Comparison of ENCODE assay signal across 8 cellular contexts in the genomic region with DNA sequence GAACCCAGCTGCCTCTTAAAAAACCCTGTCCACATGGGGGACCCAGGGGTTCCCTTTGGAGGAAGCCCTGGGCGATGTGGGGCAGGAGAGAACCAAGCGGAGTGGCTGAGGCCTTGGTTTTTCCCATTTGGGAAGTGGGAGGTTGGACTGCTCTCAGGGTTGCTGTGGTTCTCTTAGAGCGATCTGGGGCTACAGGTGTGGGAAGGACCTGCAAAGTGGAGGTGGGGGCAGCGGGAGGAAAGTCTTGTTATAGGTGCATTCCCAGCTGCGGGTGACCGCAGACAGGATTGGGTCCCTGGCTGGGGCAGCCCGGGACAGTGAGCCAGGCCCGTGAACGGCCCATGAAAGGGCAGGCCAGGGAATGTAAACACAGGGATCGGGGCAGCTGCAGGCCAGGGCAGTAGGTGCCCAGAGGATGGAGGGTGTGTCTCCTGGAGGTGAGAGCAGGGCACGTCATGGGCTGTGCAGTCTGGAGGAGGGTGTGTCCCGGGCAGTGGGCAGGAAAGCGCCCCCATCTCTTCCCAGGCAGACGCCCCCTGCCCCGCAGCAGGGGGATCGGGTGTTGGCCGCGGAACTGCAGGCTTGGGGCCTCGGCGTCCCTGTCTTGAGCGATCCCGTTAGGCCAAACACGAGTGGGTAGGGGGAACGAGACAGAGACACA. TPM values are rescaled to one million over a fixed set of nuclear protein-coding genes. Genes with fewer than 3 reads are reported as not detected.
A peak's percentile ranks its signal among the peaks of the same experiment; 100 is the strongest.
DNase-seq lines count a peak whose midpoint lies in the region; ATAC-seq, FAIRE-seq and TF ChIP-seq lines count a peak whose summit lies in the region.

No MANE protein-coding gene starts in this region.

- POLR2A ChIA-PET in A549 (lab: Yijun Ruan, JAX): interaction anchor here (0.9 kb wide), 1 partner anchor 66 kb away, joined by 3 read pairs; the partner anchor contains the start of gene GTF2F1

- no peak for TF ChIP-seq POLR2A in A549 (IDR thresholded peaks at IDR 0.05; ENCODE audit: low read length)
- no peak for TF ChIP-seq POLR2A in vagina (IDR thresholded peaks at IDR 0.05)

- CTCF ChIA-PET in A549 (lab: Yijun Ruan, JAX): interaction anchor here (0.8 kb wide), 1 partner anchor 23 kb away, joined by 3 read pairs; no protein-coding TSS in a partner anchor

- TF ChIP-seq EP300 in A549 (IDR thresholded peaks at IDR 0.05): no peak

- peak overlapping the region; percentile 87 for H3K4me2 ChIP-seq in A549

- H3K4me1 ChIP-seq in A549: peaks cover 6% of the 10 kb centered on the region; the same call in 2 of the 3 replicates
- peaks cover 0 to 8% of the 10 kb centered on the region in 2 donors for H3K4me1 ChIP-seq in lung (ENCODE audit: control insufficient read depth in 2 of 2, insufficient read depth in 2 of 2, low read length in 2 of 2)
- H3K4me1 ChIP-seq in vagina: peaks cover 21% of the 10 kb centered on the region

- DNase-seq in A549 (ENCODE audit: low read depth in 1 of 2, low spot score in 1 of 2) (no peak), HL-60 (ENCODE audit: low read depth in 1 of 2, low spot score in 1 of 2) (no peak), bronchial epithelial cell (ENCODE audit: low read depth) (no peak), lung (ENCODE audit: low spot score) (no peak), vagina (ENCODE audit: extremely low spot score in 2 of 2) (no peak), NCI-H1105 treated with DMSO at 0.1 percent for 48 hours (lab: John Stamatoyannopoulos, UW) (no peak), NAMALWA (ENCODE audit: low spot score) (no peak)

- FAIRE-seq in A549 (lab: Jason Lieb, UNC) (no peak), bronchial epithelial cell (lab: Jason Lieb, UNC) (no peak)

- intact Hi-C loops in vagina (cut with DNase I): no loop called here

- H3K27me3 ChIP-seq in HL-60 (ENCODE audit: insufficient read depth, poor library complexity, severe bottlenecking) (peaks cover 2% of the 10 kb centered on the region), bronchial epithelial cell (ENCODE audit: control insufficient read depth, insufficient read depth, low read length) (no peaks in the 10 kb centered on the region), lung (ENCODE audit: control insufficient read depth, insufficient read depth) (no peaks in the 10 kb centered on the region), vagina (no peaks in the 10 kb centered on the region)

- H3K9me3 ChIP-seq in A549 (no peaks in the 10 kb centered on the region; the same call in 2 of the 3 replicates), lung (ENCODE audit: control insufficient read depth in 2 of 2, insufficient read depth in 1 of 2, low read length in 1 of 2) (peaks cover 0 to 8% of the 10 kb centered on the region in 2 donors), vagina (peaks cover 8% of the 10 kb centered on the region)

- peak; percentile 13 to 35; a peak in 3 of 6 replicates for ATAC-seq in A549
- no peak for ATAC-seq in lung (ENCODE audit: insufficient read depth, low FRiP score)
- no peak for ATAC-seq in HG03354 (IDR thresholded peaks at IDR 0.05; ENCODE audit: poor library complexity, severe bottlenecking, unreplicated experiment)

- H3K27ac ChIP-seq in A549 (peak overlapping the region; percentile 79 to 91), HL-60 (replicated peaks) (no peak overlapping the region), lung (ENCODE audit: low read depth in 1 of 2, low read length in 1 of 2) (peak overlapping the region in 1 of 2 donors; percentile 32), vagina (peak overlapping the region; percentile 68)

- H3K4me3 ChIP-seq in A549 (peak overlapping the region; percentile 83), HL-60 (replicated peaks; ENCODE audit: insufficient read depth, low read length) (peak overlapping the region; percentile 70), bronchial epithelial cell (ENCODE audit: low read depth, low read length) (peak overlapping the region; percentile 72), lung (peak overlapping the region; percentile 61), vagina (peak overlapping the region; percentile 77 to 94)

- H3K36me3 ChIP-seq in bronchial epithelial cell (ENCODE audit: control insufficient read depth, insufficient read depth, low read length) (peaks cover under 1% of the 10 kb centered on the region), lung (ENCODE audit: control insufficient read depth in 2 of 2, insufficient read depth in 2 of 2, low read length in 2 of 2) (peaks cover 5 to 11% of the 10 kb centered on the region in 2 donors), vagina (peaks cover 3 to 25% of the 10 kb centered on the region in 2 donors)

- 56% methylated on average over 14 of the region's 24 CpGs for WGBS in A549 (ENCODE audit: missing lambda C conversion rate)
- 33 to 50% methylated on average over 23 to 24 of the region's 24 CpGs for WGBS in lung, 2 donors

- no peak for TF ChIP-seq RAD21 in A549 (conservative IDR thresholded peaks at IDR 0.05 in 1 of 2, IDR thresholded peaks at IDR 0.05 in 1 of 2)

- TF ChIP-seq CTCF in A549 (IDR thresholded peaks at IDR 0.05): no peak
- no peak for TF ChIP-seq CTCF in HL-60 (IDR thresholded peaks at IDR 0.05; ENCODE audit: insufficient read depth, low read length)
- no peak for TF ChIP-seq CTCF in bronchial epithelial cell (IDR thresholded peaks at IDR 0.05; ENCODE audit: insufficient read depth, low read length, severe bottlenecking)
- TF ChIP-seq CTCF in lung (IDR thresholded peaks at IDR 0.05; ENCODE audit: control extremely low read depth, extremely low read depth): no peak
- no peak for TF ChIP-seq CTCF in vagina (IDR thresholded peaks at IDR 0.05)

TF ChIP-seq in A549, 52 proteins besides CTCF, POLR2A, EP300 and RAD21 (continues in another document):
- TF ChIP-seq NPAS2 (CRISPR knock-in tag; IDR thresholded peaks at IDR 0.05; ENCODE audit: borderline replicate concordance) (no peak), ZFP36 (IDR thresholded peaks at IDR 0.05; ENCODE audit: borderline replicate concordance, partially characterized antibody) (no peak), RFX5 (IDR thresholded peaks at IDR 0.05) (no peak), RCOR1 (IDR thresholded peaks at IDR 0.05; ENCODE audit: low read depth, low read length) (no peak), KDM5A (IDR thresholded peaks at IDR 0.05) (no peak), SREBF2 (IDR thresholded peaks at IDR 0.05) (no peak), CBX2 (IDR thresholded peaks at IDR 0.05; ENCODE audit: borderline replicate concordance, low read depth) (no peak)
- TF ChIP-seq, protein P1, sequence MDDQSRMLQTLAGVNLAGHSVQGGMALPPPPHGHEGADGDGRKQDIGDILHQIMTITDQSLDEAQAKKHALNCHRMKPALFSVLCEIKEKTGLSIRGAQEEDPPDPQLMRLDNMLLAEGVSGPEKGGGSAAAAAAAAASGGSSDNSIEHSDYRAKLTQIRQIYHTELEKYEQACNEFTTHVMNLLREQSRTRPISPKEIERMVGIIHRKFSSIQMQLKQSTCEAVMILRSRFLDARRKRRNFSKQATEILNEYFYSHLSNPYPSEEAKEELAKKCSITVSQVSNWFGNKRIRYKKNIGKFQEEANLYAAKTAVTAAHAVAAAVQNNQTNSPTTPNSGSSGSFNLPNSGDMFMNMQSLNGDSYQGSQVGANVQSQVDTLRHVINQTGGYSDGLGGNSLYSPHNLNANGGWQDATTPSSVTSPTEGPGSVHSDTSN (IDR thresholded peaks at IDR 0.05): no peak

RNA-seq across cellular contexts. Expression of gene SLC25A23, which starts 0.8 kb away (rescaled TPM):
- polyA plus RNA-seq in A549 (2011; rRNA removed): 3.3 and 7.3 TPM in 2 replicates
- polyA plus RNA-seq in A549 (2012; cell fraction: cytosol; rRNA removed): 6.0 and 7.7 TPM in 2 replicates
- polyA plus RNA-seq in A549 (2012; cell fraction: nucleus; rRNA removed): 8.3 and 9.4 TPM in 2 replicates
- polyA plus RNA-seq in A549 (2017; fragmentation: RNase III; extraction: RNeasy Plus Mini Kit Qiagen cat#74134 plus additional on column Dnase treatment): 15.5 to 18.6 TPM (median 18.2 TPM) in 3 replicates
- 6.6 and 14.3 TPM in 2 replicates for polyA minus RNA-seq in A549 (2011; rRNA and poly(A)+ RNA removed)
- 18.1 and 36.9 TPM in 2 replicates for total RNA-seq in bronchial epithelial cell
- total RNA-seq in lung: 10 to 100 TPM; 44.9 to 49.5 TPM
- 10 to 100 TPM; 15.7 to 44.0 TPM for polyA plus RNA-seq in lung
- total RNA-seq in vagina: 27.5 TPM

RNA-seq across cellular contexts. Expression of gene CRB3, which starts 5.2 kb away (rescaled TPM):
- polyA plus RNA-seq in A549 (2011; rRNA removed) (1.9 TPM in 2 replicates), A549 (2017; fragmentation: RNase III; extraction: RNeasy Plus Mini Kit Qiagen cat#74134 plus additional on column Dnase treatment) (4.2 to 5.7 TPM (median 4.5 TPM) in 3 replicates), lung (10 to 100 TPM; 51.0 to 81.8 TPM)
- 5.1 and 7.9 TPM in 2 replicates for polyA plus RNA-seq in A549 (2012; cell fraction: cytosol; rRNA removed)
- polyA plus RNA-seq in A549 (2012; cell fraction: nucleus; rRNA removed): 3.7 and 5.7 TPM in 2 replicates
- 0.79 and 1.2 TPM in 2 replicates for polyA minus RNA-seq in A549 (2011; rRNA and poly(A)+ RNA removed)
- total RNA-seq in bronchial epithelial cell (49.5 and 90.9 TPM in 2 replicates), lung (10 to 100 TPM; 22.5 to 55.1 TPM), vagina (4.9 TPM)

RNA-seq across cellular contexts. Expression of gene DENND1C, which starts 22.8 kb away (rescaled TPM):
- polyA plus RNA-seq in A549 (2011; rRNA removed): 0.26 and 0.30 TPM in 2 replicates
- 0.26 and 0.35 TPM in 2 replicates for polyA plus RNA-seq in A549 (2012; cell fraction: cytosol; rRNA removed)
- polyA plus RNA-seq in A549 (2012; cell fraction: nucleus; rRNA removed): 0.20 and 0.35 TPM in 2 replicates
- 0.22 to 0.32 TPM (median 0.28 TPM) in 3 replicates for polyA plus RNA-seq in A549 (2017; fragmentation: RNase III; extraction: RNeasy Plus Mini Kit Qiagen cat#74134 plus additional on column Dnase treatment)
- polyA minus RNA-seq in A549 (2011; rRNA and poly(A)+ RNA removed): 0.24 TPM in 1 of 2 replicates, not detected in the other
- total RNA-seq in bronchial epithelial cell: under 0.01 TPM in 1 of 2 replicates, not detected in the other
- 10 to 100 TPM in 1 of 2 donors, 1 to 10 TPM in 1; 2.7 to 11.0 TPM for total RNA-seq in lung
- polyA plus RNA-seq in lung: 10 to 100 TPM in 1 of 2 donors, 1 to 10 TPM in 1; 8.0 to 10.6 TPM
- 2.9 TPM for total RNA-seq in vagina

RNA-seq across cellular contexts. Expression of gene SLC25A41, which starts 25.3 kb away (rescaled TPM):
- polyA plus RNA-seq in A549 (2011; rRNA removed) (0.09 and 0.17 TPM in 2 replicates), A549 (2017; fragmentation: RNase III; extraction: RNeasy Plus Mini Kit Qiagen cat#74134 plus additional on column Dnase treatment) (0.15 to 0.26 TPM (median 0.22 TPM) in 3 replicates), lung (under 1 TPM; 0.10 to 0.43 TPM)
- polyA plus RNA-seq in A549 (2012; cell fraction: cytosol; rRNA removed): 0.30 and 0.43 TPM in 2 replicates
- 1.3 and 1.5 TPM in 2 replicates for polyA plus RNA-seq in A549 (2012; cell fraction: nucleus; rRNA removed)
- not detected in 2 replicates for polyA minus RNA-seq in A549 (2011; rRNA and poly(A)+ RNA removed)
- total RNA-seq in bronchial epithelial cell (not detected in 2 replicates), lung (under 1 TPM in 1 of 2 donors, not detected in 1; 0.28 TPM), vagina (not detected)

RNA-seq across cellular contexts. Expression of gene KHSRP, which starts 34.2 kb away (rescaled TPM):
- 45.6 and 54.3 TPM in 2 replicates for polyA plus RNA-seq in A549 (2011; rRNA removed)
- polyA plus RNA-seq in A549 (2012; cell fraction: cytosol; rRNA removed): 76.2 and 118 TPM in 2 replicates
- 118 and 127 TPM in 2 replicates for polyA plus RNA-seq in A549 (2012; cell fraction: nucleus; rRNA removed)
- polyA plus RNA-seq in A549 (2017; fragmentation: RNase III; extraction: RNeasy Plus Mini Kit Qiagen cat#74134 plus additional on column Dnase treatment): 177 to 192 TPM (median 183 TPM) in 3 replicates
- 66.9 and 90.9 TPM in 2 replicates for polyA minus RNA-seq in A549 (2011; rRNA and poly(A)+ RNA removed)
- total RNA-seq in bronchial epithelial cell: 55.8 and 85.6 TPM in 2 replicates
- total RNA-seq in lung: 100 to 1,000 TPM; 157 to 204 TPM
- 100 to 1,000 TPM; 116 to 126 TPM for polyA plus RNA-seq in lung
- total RNA-seq in vagina: 102 TPM

Comparison
In these comparisons a context has a peak if more than half of its experiments do, and no peak if none do; other contexts are left out.
1. ATAC-seq: peak in A549 (2 of 2); none in lung (single experiment) and HG03354 (single experiment).
2. Peak in every context shown above with its lines, with median percentiles within 50 percentile points of each other: H3K4me3 ChIP-seq.